Comparison of ENCODE assay signal across 1 cellular context in genomic region chr15:53910236-53910849, GRCh38.
A peak's percentile ranks its signal among the peaks of the same experiment; 100 is the strongest.
TF ChIP-seq lines count a peak whose summit lies in the region.

No MANE protein-coding gene starts in this region.

TF ChIP-seq in HepG2, 621 proteins besides CTCF, POLR2A, EP300 and RAD21 (continued from another document and continues in another):
- no peak for TF ChIP-seq TERF1 (CRISPR knock-in tag; IDR thresholded peaks at IDR 0.05)
- peak; percentile 64 for TF ChIP-seq ZNF687 (CRISPR knock-in tag; IDR thresholded peaks at IDR 0.05)
- peak; percentile 57; the same call in 1 of the 2 replicates for TF ChIP-seq SOX5 (CRISPR knock-in tag; IDR thresholded peaks at IDR 0.05; ENCODE audit: borderline replicate concordance)
- TF ChIP-seq FOSL2 (CRISPR knock-in tag; IDR thresholded peaks at IDR 0.05), result peak; percentile 98
- peak; percentile 57; the same call in 1 of the 2 replicates for TF ChIP-seq HNF1B (CRISPR knock-in tag; IDR thresholded peaks at IDR 0.05)
- no peak for TF ChIP-seq FOXA1 (IDR thresholded peaks at IDR 0.05)
- peak; percentile 36; the same call in 1 of the 2 replicates for TF ChIP-seq FOXA1 (CRISPR knock-in tag; IDR thresholded peaks at IDR 0.05)
- peak; percentile 67; the same call in 1 of the 2 replicates for TF ChIP-seq FOSL1 (CRISPR knock-in tag; IDR thresholded peaks at IDR 0.05; ENCODE audit: borderline replicate concordance)
- TF ChIP-seq MED1 (CRISPR knock-in tag; IDR thresholded peaks at IDR 0.05), result peak; percentile 56
- no peak for TF ChIP-seq SOX6 (IDR thresholded peaks at IDR 0.05)
- TF ChIP-seq SOX6 (CRISPR knock-in tag; IDR thresholded peaks at IDR 0.05), result 0 out of 2 replicates have a peak, but pooled peaks have one; percentile 46
- TF ChIP-seq ZNF331 (CRISPR knock-in tag; IDR thresholded peaks at IDR 0.05), result 0 out of 2 replicates have a peak, but pooled peaks have one; percentile 29
- TF ChIP-seq, protein P1, sequence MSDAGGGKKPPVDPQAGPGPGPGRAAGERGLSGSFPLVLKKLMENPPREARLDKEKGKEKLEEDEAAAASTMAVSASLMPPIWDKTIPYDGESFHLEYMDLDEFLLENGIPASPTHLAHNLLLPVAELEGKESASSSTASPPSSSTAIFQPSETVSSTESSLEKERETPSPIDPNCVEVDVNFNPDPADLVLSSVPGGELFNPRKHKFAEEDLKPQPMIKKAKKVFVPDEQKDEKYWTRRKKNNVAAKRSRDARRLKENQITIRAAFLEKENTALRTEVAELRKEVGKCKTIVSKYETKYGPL (CRISPR knock-in tag; IDR thresholded peaks at IDR 0.05), result 0 out of 2 replicates have a peak, but pooled peaks have one; percentile 65
- TF ChIP-seq TEAD3 (CRISPR knock-in tag; optimal IDR thresholded peaks at IDR 0.05; ENCODE audit: borderline replicate concordance), result peak; percentile 59
- TF ChIP-seq POGZ (CRISPR knock-in tag; IDR thresholded peaks at IDR 0.05), result peak; percentile 66
- TF ChIP-seq JUNB (CRISPR knock-in tag; IDR thresholded peaks at IDR 0.05; ENCODE audit: borderline replicate concordance), result peak; percentile 50; the same call in 1 of the 2 replicates
- TF ChIP-seq PHF20 (CRISPR knock-in tag; IDR thresholded peaks at IDR 0.05), result no peak
- peak; percentile 66 for TF ChIP-seq GATAD2A (CRISPR knock-in tag; IDR thresholded peaks at IDR 0.05)
- TF ChIP-seq ZNF605 (CRISPR knock-in tag; IDR thresholded peaks at IDR 0.05), result 0 out of 2 replicates have a peak, but pooled peaks have one; percentile 33
- TF ChIP-seq, protein P2, sequence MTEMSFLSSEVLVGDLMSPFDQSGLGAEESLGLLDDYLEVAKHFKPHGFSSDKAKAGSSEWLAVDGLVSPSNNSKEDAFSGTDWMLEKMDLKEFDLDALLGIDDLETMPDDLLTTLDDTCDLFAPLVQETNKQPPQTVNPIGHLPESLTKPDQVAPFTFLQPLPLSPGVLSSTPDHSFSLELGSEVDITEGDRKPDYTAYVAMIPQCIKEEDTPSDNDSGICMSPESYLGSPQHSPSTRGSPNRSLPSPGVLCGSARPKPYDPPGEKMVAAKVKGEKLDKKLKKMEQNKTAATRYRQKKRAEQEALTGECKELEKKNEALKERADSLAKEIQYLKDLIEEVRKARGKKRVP (CRISPR knock-in tag; IDR thresholded peaks at IDR 0.05), result 0 out of 4 replicates have a peak, but pooled peaks of 1 of the 2 experiments have one; percentile 29
- TF ChIP-seq, protein P3, sequence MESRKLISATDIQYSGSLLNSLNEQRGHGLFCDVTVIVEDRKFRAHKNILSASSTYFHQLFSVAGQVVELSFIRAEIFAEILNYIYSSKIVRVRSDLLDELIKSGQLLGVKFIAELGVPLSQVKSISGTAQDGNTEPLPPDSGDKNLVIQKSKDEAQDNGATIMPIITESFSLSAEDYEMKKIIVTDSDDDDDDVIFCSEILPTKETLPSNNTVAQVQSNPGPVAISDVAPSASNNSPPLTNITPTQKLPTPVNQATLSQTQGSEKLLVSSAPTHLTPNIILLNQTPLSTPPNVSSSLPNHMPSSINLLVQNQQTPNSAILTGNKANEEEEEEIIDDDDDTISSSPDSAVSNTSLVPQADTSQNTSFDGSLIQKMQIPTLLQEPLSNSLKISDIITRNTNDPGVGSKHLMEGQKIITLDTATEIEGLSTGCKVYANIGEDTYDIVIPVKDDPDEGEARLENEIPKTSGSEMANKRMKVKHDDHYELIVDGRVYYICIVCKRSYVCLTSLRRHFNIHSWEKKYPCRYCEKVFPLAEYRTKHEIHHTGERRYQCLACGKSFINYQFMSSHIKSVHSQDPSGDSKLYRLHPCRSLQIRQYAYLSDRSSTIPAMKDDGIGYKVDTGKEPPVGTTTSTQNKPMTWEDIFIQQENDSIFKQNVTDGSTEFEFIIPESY (CRISPR knock-in tag; IDR thresholded peaks at IDR 0.05), result peak; percentile 83; the same call in 1 of the 2 replicates
- peak; percentile 56; the same call in 1 of the 2 replicates for TF ChIP-seq IKZF5 (CRISPR knock-in tag; IDR thresholded peaks at IDR 0.05)
- TF ChIP-seq MLXIP (CRISPR knock-in tag; IDR thresholded peaks at IDR 0.05; ENCODE audit: borderline replicate concordance), result no peak
- TF ChIP-seq ZNF703 (CRISPR knock-in tag; IDR thresholded peaks at IDR 0.05; ENCODE audit: borderline replicate concordance), result no peak
- peak; percentile 64; the same call in 1 of the 2 replicates for TF ChIP-seq FOXO1 (CRISPR knock-in tag; IDR thresholded peaks at IDR 0.05)
- peak; percentile 54; the same call in 1 of the 2 replicates for TF ChIP-seq HMG20A (CRISPR knock-in tag; IDR thresholded peaks at IDR 0.05; ENCODE audit: borderline replicate concordance)
- peak; percentile 38 for TF ChIP-seq SAP130 (CRISPR knock-in tag; IDR thresholded peaks at IDR 0.05; ENCODE audit: low read depth)
- TF ChIP-seq, protein P4, sequence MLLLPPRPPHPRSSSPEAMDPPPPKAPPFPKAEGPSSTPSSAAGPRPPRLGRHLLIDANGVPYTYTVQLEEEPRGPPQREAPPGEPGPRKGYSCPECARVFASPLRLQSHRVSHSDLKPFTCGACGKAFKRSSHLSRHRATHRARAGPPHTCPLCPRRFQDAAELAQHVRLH (CRISPR knock-in tag; IDR thresholded peaks at IDR 0.05; ENCODE audit: borderline replicate concordance, low read depth), result peak; percentile 30; the same call in 1 of the 2 replicates
- TF ChIP-seq ZSCAN31 (CRISPR knock-in tag; IDR thresholded peaks at IDR 0.05; ENCODE audit: low read depth), result peak; percentile 100
- peak; percentile 55 for TF ChIP-seq SALL1 (CRISPR knock-in tag; IDR thresholded peaks at IDR 0.05)
- TF ChIP-seq ATF6 (CRISPR knock-in tag; conservative IDR thresholded peaks at IDR 0.05), result no peak
- TF ChIP-seq TBX2 (CRISPR knock-in tag; IDR thresholded peaks at IDR 0.05; ENCODE audit: borderline replicate concordance), result peak; percentile 28; the same call in 1 of the 2 replicates
- TF ChIP-seq ZFY (CRISPR knock-in tag; IDR thresholded peaks at IDR 0.05), result 0 out of 2 replicates have a peak, but pooled peaks have one; percentile 31
- TF ChIP-seq, protein P5, sequence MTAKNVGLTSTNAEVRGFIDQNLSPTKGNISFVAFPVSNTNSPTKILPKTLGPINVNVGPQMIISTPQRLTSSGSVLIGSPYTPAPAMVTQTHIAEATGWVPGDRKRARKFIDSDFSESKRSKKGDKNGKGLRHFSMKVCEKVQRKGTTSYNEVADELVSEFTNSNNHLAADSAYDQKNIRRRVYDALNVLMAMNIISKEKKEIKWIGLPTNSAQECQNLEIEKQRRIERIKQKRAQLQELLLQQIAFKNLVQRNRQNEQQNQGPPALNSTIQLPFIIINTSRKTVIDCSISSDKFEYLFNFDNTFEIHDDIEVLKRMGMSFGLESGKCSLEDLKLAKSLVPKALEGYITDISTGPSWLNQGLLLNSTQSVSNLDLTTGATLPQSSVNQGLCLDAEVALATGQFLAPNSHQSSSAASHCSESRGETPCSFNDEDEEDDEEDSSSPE (CRISPR knock-in tag; IDR thresholded peaks at IDR 0.05), result no peak
- TF ChIP-seq ZSCAN30 (CRISPR knock-in tag; IDR thresholded peaks at IDR 0.05), result no peak
- no peak for TF ChIP-seq ZNF224 (CRISPR knock-in tag; IDR thresholded peaks at IDR 0.05)
